ENCODE assay signal across 21 cellular contexts in the genomic region with DNA sequence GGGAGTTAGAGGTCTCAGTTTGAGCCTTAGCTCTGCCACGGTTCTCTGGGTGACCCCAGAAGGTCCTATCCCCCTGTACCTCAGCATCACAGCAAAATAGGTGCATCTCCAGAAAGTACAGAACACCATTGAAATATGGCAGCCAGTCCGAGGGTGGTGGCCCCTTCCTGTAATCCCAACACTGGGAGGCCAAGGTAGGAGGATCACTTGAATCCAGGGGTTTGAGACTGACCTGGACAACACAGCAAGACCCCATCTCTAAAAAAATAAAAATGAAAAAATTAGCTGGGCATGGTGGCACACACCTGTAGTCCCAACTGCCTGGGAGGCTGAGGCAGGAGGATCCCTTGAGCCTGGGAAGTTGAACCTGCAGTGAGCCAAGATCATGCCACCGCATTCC. TPM values are rescaled to one million over a fixed set of nuclear protein-coding genes. Genes with fewer than 3 reads are reported as not detected.
"Had no signal": no experiment of that assay in that cellular context is flagged by ENCODE, and none has a peak within 500 bp of the region (broad histone marks: within the 10 kb centered on the region; RNA-seq: fewer than 3 reads in every experiment).

No MANE protein-coding gene starts in this region.

- H2AFZ ChIP-seq: PC-9 had no signal

- DNase-seq: activated CD4-positive, alpha-beta memory T cell treated with anti-CD3 and anti-CD28 coated beads for 36 hours; activated CD4-positive, alpha-beta T cell treated with anti-CD3 and anti-CD28 coated beads for 4 hours; activated CD4-positive, alpha-beta T cell treated with anti-CD3 and anti-CD28 coated beads, Interleukin-2, amount 50 U/mL, for 1 hour; activated CD4-positive, CD25-positive, alpha-beta regulatory T cell treated with anti-CD3 and anti-CD28 coated beads, Interleukin-2, amount 50 U/mL, for 72 hours; activated CD8-positive, alpha-beta memory T cell treated with anti-CD3 and anti-CD28 coated beads, Interleukin-2, amount 50 U/mL, for 4 hours; activated gamma-delta T cell treated with Interleukin-2 at 50 U/mL for 16 hours; activated naive CD4-positive, alpha-beta T cell treated with anti-CD3 and anti-CD28 coated beads, Interleukin-2, amount 10 ng/mL, durations not matched to agents 7 days and 5 days; activated naive CD8-positive, alpha-beta T cell treated with anti-CD3 and anti-CD28 coated beads, Interleukin-2, amount 50 U/mL, for 24 hours; activated T-cell treated with anti-CD3 and anti-CD28 coated beads for 4 hours; activated T-cell treated with anti-CD3 and anti-CD28 coated beads, Interleukin-2, amount 50 U/mL, for 4 hours; NCI-H187; NCI-H226; PC-9; SIG-M5 had no signal

- H3K4me3 ChIP-seq: PC-9 had no signal

- H3K27ac ChIP-seq: PC-9 had no signal

RNA-seq across cellular contexts. Expression of a gene that starts 7.0 kb away (rescaled TPM):
- total RNA-seq: activated CD4-positive, alpha-beta memory T cell treated with anti-CD3 and anti-CD28 coated beads for 36 hours; activated T-helper 1 cell treated with anti-CD3 and anti-CD28 coated beads, Interleukin-12 subunit alpha, Interleukin-12 subunit beta, Interleukin-2, Interleukin-4 antibody, amounts not matched to agents 30 ng/mL and 10 ng/mL and 1 ng/mL, durations not matched to agents 14 hours and 24 hours and 36 hours; bronchial epithelial cell; M059J; NCI-H460; PC-9; SK-MEL-5; T-helper 1 cell treated with Interleukin-12 subunit alpha and Interleukin-12 subunit beta and Interleukin-4 antibody, amounts not matched to agents 30 ng/mL and 1 ng/mL, for 36 hours; T-helper 2 cell treated with Interferon-gamma antibody and Interleukin-4, amounts not matched to agents 100 ng/mL and 5 ng/mL, for 36 hours had no signal
